ENCODE assay signal across 19 cellular contexts in genomic region chr13:41467546-41467945, GRCh38. TPM values are rescaled to one million over a fixed set of nuclear protein-coding genes. Genes with fewer than 3 reads are reported as not detected.
DNase-seq lines count a peak whose midpoint lies in the region; ATAC-seq and TF ChIP-seq lines count a peak whose summit lies in the region.
"Had no signal": no experiment of that assay in that cellular context is flagged by ENCODE, and none has a peak within 500 bp of the region (broad histone marks: within the 10 kb centered on the region; RNA-seq: fewer than 3 reads in every experiment).

No MANE protein-coding gene starts in this region.

- no peaks in the 10 kb centered on the region for H3K27me3 Mint-ChIP-seq in activated CD8-positive, alpha-beta T cell treated with anti-CD3 and anti-CD28 coated beads for 36 hours
- H3K27me3 Mint-ChIP-seq in activated CD8-positive, alpha-beta T cell treated with anti-CD3 and anti-CD28 coated beads, Interleukin-2, amount 10 ng/mL, durations not matched to agents 7 days and 5 days (ENCODE audit: low read depth), result no peaks in the 10 kb centered on the region
- no peaks in the 10 kb centered on the region for H3K27me3 Mint-ChIP-seq in effector memory CD8-positive, alpha-beta T cell

- no peak for TF ChIP-seq CTCF in activated CD8-positive, alpha-beta T cell treated with anti-CD3 and anti-CD28 coated beads for 36 hours (IDR thresholded peaks at IDR 0.05)
- no peak for TF ChIP-seq CTCF in brain microvascular endothelial cell (IDR thresholded peaks at IDR 0.05; ENCODE audit: low read depth, low read length, missing control alignments)

- H3K4me1 Mint-ChIP-seq in activated CD8-positive, alpha-beta T cell treated with anti-CD3 and anti-CD28 coated beads for 36 hours (ENCODE audit: low read depth), result peaks cover 87% of the 10 kb centered on the region
- H3K4me1 Mint-ChIP-seq in activated CD8-positive, alpha-beta T cell treated with anti-CD3 and anti-CD28 coated beads, Interleukin-2, amount 10 ng/mL, durations not matched to agents 7 days and 5 days (ENCODE audit: low read depth), result peaks cover 75% of the 10 kb centered on the region
- H3K4me1 Mint-ChIP-seq in effector memory CD8-positive, alpha-beta T cell (ENCODE audit: low read depth in 2 of 2), result peaks cover 42 to 52% of the 10 kb centered on the region in 2 donors

- H3K27ac ChIP-seq in temporal lobe (ENCODE audit: low read depth, low read length) (peak overlapping the region; percentile 78), brain microvascular endothelial cell (no peak overlapping the region)
- H3K27ac ChIP-seq: colonic mucosa, PC-9, SK-N-MC had no signal

- in situ Hi-C loops in brain microvascular endothelial cell (cut with HindIII; ENCODE audit: low pct_ligation_motif_present, low sequenced_read_pairs), result no loop called here

- peak overlapping the region; percentile 18 for H3K27ac Mint-ChIP-seq in activated CD8-positive, alpha-beta T cell treated with anti-CD3 and anti-CD28 coated beads for 36 hours
- no peak overlapping the region for H3K27ac Mint-ChIP-seq in activated CD8-positive, alpha-beta T cell treated with anti-CD3 and anti-CD28 coated beads, Interleukin-2, amount 10 ng/mL, durations not matched to agents 7 days and 5 days
- peak overlapping the region; percentile 88 to 97 for H3K27ac Mint-ChIP-seq in effector memory CD8-positive, alpha-beta T cell
- H3K27ac Mint-ChIP-seq: nephron progenitor cell had no signal

- no peak overlapping the region for H3K4me3 Mint-ChIP-seq in activated CD8-positive, alpha-beta T cell treated with anti-CD3 and anti-CD28 coated beads for 36 hours
- H3K4me3 Mint-ChIP-seq in activated CD8-positive, alpha-beta T cell treated with anti-CD3 and anti-CD28 coated beads, Interleukin-2, amount 10 ng/mL, durations not matched to agents 7 days and 5 days, result no peak overlapping the region
- H3K4me3 Mint-ChIP-seq in effector memory CD8-positive, alpha-beta T cell, result peak overlapping the region in 1 of 2 donors; percentile 89
- H3K4me3 Mint-ChIP-seq: nephron progenitor cell had no signal

- H3K4me3 ChIP-seq in brain microvascular endothelial cell (ENCODE audit: low read depth, low read length), result no peak overlapping the region
- H3K4me3 ChIP-seq: colonic mucosa, PC-9, SK-N-MC had no signal

- POLR2A ChIA-PET in activated CD8-positive, alpha-beta T cell treated with anti-CD3 and anti-CD28 coated beads for 36 hours (lab: Charles Lee), result interaction anchor here (1.1 kb wide), 1 partner anchor 9 kb away, joined by 3 read pairs; no protein-coding TSS in a partner anchor
- POLR2A ChIA-PET in activated CD8-positive, alpha-beta T cell treated with anti-CD3 and anti-CD28 coated beads, Interleukin-2, amount 10 ng/mL, durations not matched to agents 7 days and 5 days (lab: Charles Lee), result no interaction called here

- H3K27me3 ChIP-seq in brain microvascular endothelial cell (replicated peaks), result no peaks in the 10 kb centered on the region
- H3K27me3 ChIP-seq: colonic mucosa had no signal

- CTCF ChIA-PET in activated CD8-positive, alpha-beta T cell treated with anti-CD3 and anti-CD28 coated beads for 36 hours (lab: Charles Lee), result interaction anchor here (1.0 to 2.1 kb wide), 5 partner anchors 8 to 43 kb away, joined by 3 to 13 read pairs (median 4); partner anchors contain the start of gene RGCC
- CTCF ChIA-PET in activated CD8-positive, alpha-beta T cell treated with anti-CD3 and anti-CD28 coated beads, Interleukin-2, amount 10 ng/mL, durations not matched to agents 7 days and 5 days (lab: Charles Lee), result interaction anchor here (1.7 kb wide), 2 partner anchors 9 to 14 kb away, joined by 4 to 12 read pairs; partner anchors contain the start of gene RGCC

- no peak for ATAC-seq in activated CD8-positive, alpha-beta T cell treated with anti-CD3 and anti-CD28 coated beads for 36 hours
- ATAC-seq in activated CD8-positive, alpha-beta T cell treated with anti-CD3 and anti-CD28 coated beads, Interleukin-2, amount 10 ng/mL, durations not matched to agents 7 days and 5 days, result no peak
- ATAC-seq in effector memory CD8-positive, alpha-beta T cell (replicated peaks), result no peak
- ATAC-seq in GM18502 (IDR thresholded peaks at IDR 0.05; ENCODE audit: poor library complexity, unreplicated experiment), result no peak
- ATAC-seq in HG03442 (IDR thresholded peaks at IDR 0.05; ENCODE audit: unreplicated experiment), result no peak

- H3K36me3 Mint-ChIP-seq in activated CD8-positive, alpha-beta T cell treated with anti-CD3 and anti-CD28 coated beads for 36 hours (ENCODE audit: low read depth), result peaks cover 84% of the 10 kb centered on the region
- peaks cover 61% of the 10 kb centered on the region for H3K36me3 Mint-ChIP-seq in activated CD8-positive, alpha-beta T cell treated with anti-CD3 and anti-CD28 coated beads, Interleukin-2, amount 10 ng/mL, durations not matched to agents 7 days and 5 days (ENCODE audit: low read depth)
- peaks cover 99% of the 10 kb centered on the region for H3K36me3 Mint-ChIP-seq in effector memory CD8-positive, alpha-beta T cell (ENCODE audit: insufficient read depth)

- no peaks in the 10 kb centered on the region for H3K36me3 ChIP-seq in brain microvascular endothelial cell (replicated peaks)
- H3K36me3 ChIP-seq: colonic mucosa had no signal

- intact Hi-C loops in activated CD8-positive, alpha-beta T cell treated with anti-CD3 and anti-CD28 coated beads for 36 hours (cut with micrococcal nuclease), result no loop called here

- no peaks in the 10 kb centered on the region for H3K9me3 Mint-ChIP-seq in activated CD8-positive, alpha-beta T cell treated with anti-CD3 and anti-CD28 coated beads for 36 hours
- no peaks in the 10 kb centered on the region for H3K9me3 Mint-ChIP-seq in activated CD8-positive, alpha-beta T cell treated with anti-CD3 and anti-CD28 coated beads, Interleukin-2, amount 10 ng/mL, durations not matched to agents 7 days and 5 days (ENCODE audit: insufficient read depth)
- no peaks in the 10 kb centered on the region for H3K9me3 Mint-ChIP-seq in effector memory CD8-positive, alpha-beta T cell
- H3K9me3 Mint-ChIP-seq: immature natural killer cell, nephron progenitor cell had no signal

- no peak for DNase-seq in activated CD8-positive, alpha-beta T cell treated with anti-CD3 and anti-CD28 coated beads for 36 hours
- no peak for DNase-seq in activated CD8-positive, alpha-beta T cell treated with anti-CD3 and anti-CD28 coated beads, Interleukin-2, amount 10 ng/mL, durations not matched to agents 7 days and 5 days
- DNase-seq in NCI-H524 treated with DMSO at 0.1 percent for 48 hours (lab: John Stamatoyannopoulos, UW) (peak; percentile 26), brain microvascular endothelial cell (no peak)
- no peak for DNase-seq in effector memory CD8-positive, alpha-beta T cell
- DNase-seq: amniotic stem cell; colonic mucosa; EL; immature natural killer cell; mammary epithelial cell; NCI-H146; NCI-H446; nephron progenitor cell; PC-9; stimulated activated naive CD4-positive, alpha-beta T cell had no signal

RNA-seq across cellular contexts. Expression of gene RGCC, which starts 10.2 kb away (rescaled TPM):
- total RNA-seq in activated CD8-positive, alpha-beta T cell treated with anti-CD3 and anti-CD28 coated beads for 36 hours, result 100 to 1,000 TPM; 135 to 143 TPM
- 10 to 100 TPM; 23.8 to 23.9 TPM for total RNA-seq in activated CD8-positive, alpha-beta T cell treated with anti-CD3 and anti-CD28 coated beads, Interleukin-2, amount 10 ng/mL, durations not matched to agents 7 days and 5 days
- 25.8 TPM for total RNA-seq in temporal lobe
